In genomic region chr5:133439859-133440258, GRCh38 we compare ENCODE assay signal across 18 cellular contexts.
DNase-seq lines count a peak whose midpoint lies in the region; ATAC-seq and TF ChIP-seq lines count a peak whose summit lies in the region.
"Had no signal": no experiment of that assay in that cellular context is flagged by ENCODE, and none has a peak within 500 bp of the region (broad histone marks: within the 10 kb centered on the region; RNA-seq: fewer than 3 reads in every experiment).

No MANE protein-coding gene starts in this region.

- no peaks in the 10 kb centered on the region for H3K27me3 ChIP-seq in foreskin keratinocyte
- H3K27me3 ChIP-seq in skeletal muscle tissue (ENCODE audit: control insufficient read depth in 3 of 3, insufficient read depth in 3 of 3, low read length in 3 of 3), result peaks cover 0 to 3% (median 0%) of the 10 kb centered on the region in 3 donors

- H3K4me1 ChIP-seq in foreskin keratinocyte (peaks cover 16% of the 10 kb centered on the region), skeletal muscle tissue (ENCODE audit: control insufficient read depth in 3 of 3, insufficient read depth in 3 of 3, low read length in 3 of 3) (peaks cover 3 to 13% (median 7%) of the 10 kb centered on the region in 3 donors)

- no peak overlapping the region for H3K4me3 ChIP-seq in skeletal muscle tissue (ENCODE audit: low read length in 3 of 3)

- H3K27ac ChIP-seq in foreskin keratinocyte, result peak overlapping the region; percentile 57
- peak overlapping the region; percentile 32 for H3K27ac ChIP-seq in skeletal muscle tissue (ENCODE audit: low read depth, low read length)
- H3K27ac ChIP-seq: 22Rv1 had no signal

- no peaks in the 10 kb centered on the region for H3K36me3 ChIP-seq in skeletal muscle tissue (ENCODE audit: control insufficient read depth in 3 of 3, insufficient read depth in 3 of 3, low read length in 3 of 3)

- no peaks in the 10 kb centered on the region for H3K9me3 ChIP-seq in skeletal muscle tissue (ENCODE audit: control insufficient read depth in 3 of 3, low read length in 3 of 3)

- peak; percentile 24 for DNase-seq in NCI-H748 (lab: John Stamatoyannopoulos, UW; ENCODE audit: unreplicated experiment)
- no peak for DNase-seq in NCI-H748 treated with DMSO at 0.1 percent for 48 hours (lab: John Stamatoyannopoulos, UW)
- DNase-seq in SW480 (ENCODE audit: low spot score), result peak; percentile 57
- DNase-seq in foreskin keratinocyte, result peak; percentile 51 to 74
- no peak for DNase-seq in SHP77 treated with DMSO at 0.1 percent for 48 hours (lab: John Stamatoyannopoulos, UW)
- DNase-seq in NOMO-1 treated with dmso at 0.1 percent for 144 hours (lab: John Stamatoyannopoulos, UW; ENCODE audit: unreplicated experiment), result no peak
- DNase-seq: CD4-positive, CD25-positive, alpha-beta regulatory T cell; EL; HCEC 1CT; KBM-7; NCI-H1436; NCI-H2029; NCI-H2171; NCI-H446; NCI-H82 had no signal

- no peak for TF ChIP-seq CTCF in foreskin keratinocyte (conservative IDR thresholded peaks at IDR 0.05)

- no peak overlapping the region for H3K9ac ChIP-seq in skeletal muscle tissue (ENCODE audit: low read depth in 1 of 3, low read length in 3 of 3)

- peak; percentile 62 for ATAC-seq in foreskin keratinocyte
- no peak for ATAC-seq in GM18907 (IDR thresholded peaks at IDR 0.05; ENCODE audit: unreplicated experiment)

Comparison
In these comparisons a context has a peak if more than half of its experiments do, and no peak if none do; other contexts are left out.
1. DNase-seq: peak in NCI-H748 (single experiment), SW480 (single experiment) and foreskin keratinocyte (2 of 2); none in NCI-H748 treated with DMSO at 0.1 percent for 48 hours (single experiment), SHP77 treated with DMSO at 0.1 percent for 48 hours (single experiment) and NOMO-1 treated with dmso at 0.1 percent for 144 hours (single experiment).